Comparison of ENCODE assay signal across 8 cellular contexts in the genomic region with DNA sequence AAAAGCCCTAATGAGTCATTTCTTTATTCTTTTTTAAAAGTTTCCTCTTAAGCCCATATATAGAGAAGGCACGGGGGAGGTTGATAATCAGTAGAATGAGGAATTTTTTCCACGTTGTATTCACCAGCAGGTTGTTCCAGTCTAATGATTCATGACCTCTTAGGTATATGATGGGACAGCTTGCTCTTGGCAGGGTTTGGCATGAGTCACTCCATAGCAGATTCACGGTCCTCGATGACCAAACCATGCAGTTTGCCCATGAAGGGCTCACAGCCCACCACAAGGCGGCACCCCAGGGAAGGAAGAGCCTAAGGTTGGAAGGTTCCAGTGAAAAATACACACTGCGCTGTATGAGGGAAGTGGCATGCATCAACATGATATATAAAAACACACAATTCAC.
DNase-seq lines count a peak whose midpoint lies in the region; ATAC-seq and TF ChIP-seq lines count a peak whose summit lies in the region.
"Had no signal": no experiment of that assay in that cellular context is flagged by ENCODE, and none has a peak within 500 bp of the region (broad histone marks: within the 10 kb centered on the region; RNA-seq: fewer than 3 reads in every experiment).

No MANE protein-coding gene starts in this region.

- no peaks in the 10 kb centered on the region for H3F3A ChIP-seq in GM23338 (replicated peaks; ENCODE audit: low read depth)

- DNase-seq in GM23338 (ENCODE audit: low spot score) (peak; percentile 27), OCI-M1 (lab: John Stamatoyannopoulos, UW) (peak; percentile 60), left kidney (ENCODE audit: low read depth, low spot score) (peak; percentile 8), upper lobe of right lung (no peak), GF-D8 (lab: John Stamatoyannopoulos, UW) (no peak)

- peaks cover under 1% of the 10 kb centered on the region; the same call in 2 of the 3 replicates for H3K4me1 Mint-ChIP-seq in GM23338
- H3K4me1 Mint-ChIP-seq in activated naive CD8-positive, alpha-beta T cell (ENCODE audit: low read depth) = peaks cover 41% of the 10 kb centered on the region

- H3K36me3 ChIP-seq in GM23338 (ENCODE audit: insufficient read depth) (0 out of 2 replicates have a peak, but pooled peaks cover 8% of the 10 kb centered on the region), upper lobe of right lung (no peaks in the 10 kb centered on the region)

- ATAC-seq in GM23338 (peak; percentile 64; the same call in 2 of the 3 replicates), upper lobe of right lung (peak; percentile 30), GM19328 (IDR thresholded peaks at IDR 0.05; ENCODE audit: unreplicated experiment) (no peak)

- H3K79me2 ChIP-seq in GM23338 (replicated peaks; ENCODE audit: insufficient read depth) = peaks cover 100% of the 10 kb centered on the region

- H3K4me3 ChIP-seq in GM23338 = no peak overlapping the region
- H3K4me3 ChIP-seq in upper lobe of right lung = no peak overlapping the region
- H3K4me3 ChIP-seq: SK-N-MC had no signal

- no peaks in the 10 kb centered on the region for H3K9me3 ChIP-seq in upper lobe of right lung

- H3K4me3 Mint-ChIP-seq in GM23338 = no peak overlapping the region; the same call in 2 of the 3 replicates
- peak overlapping the region; percentile 56 for H3K4me3 Mint-ChIP-seq in activated naive CD8-positive, alpha-beta T cell

- intact Hi-C loops in upper lobe of right lung (cut with DNase I) = no loop called here

- H3K27ac ChIP-seq in GM23338 (ENCODE audit: low read depth) (no peak overlapping the region), upper lobe of right lung (no peak overlapping the region)
- H3K27ac ChIP-seq: SK-N-MC had no signal

- H3K9me3 Mint-ChIP-seq in GM23338 = no peaks in the 10 kb centered on the region
- no peaks in the 10 kb centered on the region for H3K9me3 Mint-ChIP-seq in activated naive CD8-positive, alpha-beta T cell (ENCODE audit: low read depth)

- no peaks in the 10 kb centered on the region for H3K27me3 Mint-ChIP-seq in GM23338 (ENCODE audit: insufficient read depth, low read depth, poor library complexity)
- H3K27me3 Mint-ChIP-seq in activated naive CD8-positive, alpha-beta T cell = no peaks in the 10 kb centered on the region

- H3K27me3 ChIP-seq in GM23338 (ENCODE audit: insufficient read depth) (no peaks in the 10 kb centered on the region), upper lobe of right lung (no peaks in the 10 kb centered on the region)

- peaks cover 78% of the 10 kb centered on the region for H3K36me3 Mint-ChIP-seq in GM23338 (ENCODE audit: low read depth)
- H3K36me3 Mint-ChIP-seq in activated naive CD8-positive, alpha-beta T cell = peaks cover 12% of the 10 kb centered on the region

- H3K4me1 ChIP-seq in GM23338 (ENCODE audit: insufficient read depth) (peaks cover 2% of the 10 kb centered on the region; the same call in 1 of the 2 replicates), upper lobe of right lung (no peaks in the 10 kb centered on the region)

- H4K20me1 ChIP-seq in GM23338 (replicated peaks; ENCODE audit: insufficient read depth) = peaks cover 21% of the 10 kb centered on the region

- no peak overlapping the region for H2AFZ ChIP-seq in GM23338

- no peaks in the 10 kb centered on the region for H3K9me2 ChIP-seq in GM23338 (ENCODE audit: insufficient read depth)

- H3K27ac Mint-ChIP-seq in GM23338 = no peak overlapping the region
- peak overlapping the region; percentile 85 for H3K27ac Mint-ChIP-seq in activated naive CD8-positive, alpha-beta T cell

- TF ChIP-seq CTCF in GM23338 (conservative IDR thresholded peaks at IDR 0.05; ENCODE audit: low read depth in 2 of 2) = peak; percentile 28 to 53; a peak in 3 of 4 replicates
- peak; percentile 25 for TF ChIP-seq CTCF in upper lobe of right lung (IDR thresholded peaks at IDR 0.05)

- no peak overlapping the region for H3K4me2 ChIP-seq in GM23338

TF ChIP-seq in GM23338, 12 proteins besides CTCF, POLR2A, EP300 and RAD21:
- TF ChIP-seq, protein P1, sequence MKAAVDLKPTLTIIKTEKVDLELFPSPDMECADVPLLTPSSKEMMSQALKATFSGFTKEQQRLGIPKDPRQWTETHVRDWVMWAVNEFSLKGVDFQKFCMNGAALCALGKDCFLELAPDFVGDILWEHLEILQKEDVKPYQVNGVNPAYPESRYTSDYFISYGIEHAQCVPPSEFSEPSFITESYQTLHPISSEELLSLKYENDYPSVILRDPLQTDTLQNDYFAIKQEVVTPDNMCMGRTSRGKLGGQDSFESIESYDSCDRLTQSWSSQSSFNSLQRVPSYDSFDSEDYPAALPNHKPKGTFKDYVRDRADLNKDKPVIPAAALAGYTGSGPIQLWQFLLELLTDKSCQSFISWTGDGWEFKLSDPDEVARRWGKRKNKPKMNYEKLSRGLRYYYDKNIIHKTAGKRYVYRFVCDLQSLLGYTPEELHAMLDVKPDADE (IDR thresholded peaks at IDR 0.05) = no peak
- TF ChIP-seq EZH2phosphoT487 (IDR thresholded peaks at IDR 0.05; ENCODE audit: unreplicated experiment) (no peak), ZNF114 (CRISPR knock-in tag; IDR thresholded peaks at IDR 0.05) (no peak), STAT1 (IDR thresholded peaks at IDR 0.05; ENCODE audit: unreplicated experiment) (no peak), EZH2 (IDR thresholded peaks at IDR 0.05; ENCODE audit: low read depth, unreplicated experiment) (no peak), ZNF331 (CRISPR knock-in tag; IDR thresholded peaks at IDR 0.05; ENCODE audit: low read depth) (no peak), CREB1 (CRISPR knock-in tag; IDR thresholded peaks at IDR 0.05; ENCODE audit: low read depth) (no peak), POLR2AphosphoS5 (IDR thresholded peaks at IDR 0.05; ENCODE audit: low read depth) (no peak), NANOG (IDR thresholded peaks at IDR 0.05; ENCODE audit: borderline replicate concordance) (no peak)
- TF ChIP-seq, protein P2, sequence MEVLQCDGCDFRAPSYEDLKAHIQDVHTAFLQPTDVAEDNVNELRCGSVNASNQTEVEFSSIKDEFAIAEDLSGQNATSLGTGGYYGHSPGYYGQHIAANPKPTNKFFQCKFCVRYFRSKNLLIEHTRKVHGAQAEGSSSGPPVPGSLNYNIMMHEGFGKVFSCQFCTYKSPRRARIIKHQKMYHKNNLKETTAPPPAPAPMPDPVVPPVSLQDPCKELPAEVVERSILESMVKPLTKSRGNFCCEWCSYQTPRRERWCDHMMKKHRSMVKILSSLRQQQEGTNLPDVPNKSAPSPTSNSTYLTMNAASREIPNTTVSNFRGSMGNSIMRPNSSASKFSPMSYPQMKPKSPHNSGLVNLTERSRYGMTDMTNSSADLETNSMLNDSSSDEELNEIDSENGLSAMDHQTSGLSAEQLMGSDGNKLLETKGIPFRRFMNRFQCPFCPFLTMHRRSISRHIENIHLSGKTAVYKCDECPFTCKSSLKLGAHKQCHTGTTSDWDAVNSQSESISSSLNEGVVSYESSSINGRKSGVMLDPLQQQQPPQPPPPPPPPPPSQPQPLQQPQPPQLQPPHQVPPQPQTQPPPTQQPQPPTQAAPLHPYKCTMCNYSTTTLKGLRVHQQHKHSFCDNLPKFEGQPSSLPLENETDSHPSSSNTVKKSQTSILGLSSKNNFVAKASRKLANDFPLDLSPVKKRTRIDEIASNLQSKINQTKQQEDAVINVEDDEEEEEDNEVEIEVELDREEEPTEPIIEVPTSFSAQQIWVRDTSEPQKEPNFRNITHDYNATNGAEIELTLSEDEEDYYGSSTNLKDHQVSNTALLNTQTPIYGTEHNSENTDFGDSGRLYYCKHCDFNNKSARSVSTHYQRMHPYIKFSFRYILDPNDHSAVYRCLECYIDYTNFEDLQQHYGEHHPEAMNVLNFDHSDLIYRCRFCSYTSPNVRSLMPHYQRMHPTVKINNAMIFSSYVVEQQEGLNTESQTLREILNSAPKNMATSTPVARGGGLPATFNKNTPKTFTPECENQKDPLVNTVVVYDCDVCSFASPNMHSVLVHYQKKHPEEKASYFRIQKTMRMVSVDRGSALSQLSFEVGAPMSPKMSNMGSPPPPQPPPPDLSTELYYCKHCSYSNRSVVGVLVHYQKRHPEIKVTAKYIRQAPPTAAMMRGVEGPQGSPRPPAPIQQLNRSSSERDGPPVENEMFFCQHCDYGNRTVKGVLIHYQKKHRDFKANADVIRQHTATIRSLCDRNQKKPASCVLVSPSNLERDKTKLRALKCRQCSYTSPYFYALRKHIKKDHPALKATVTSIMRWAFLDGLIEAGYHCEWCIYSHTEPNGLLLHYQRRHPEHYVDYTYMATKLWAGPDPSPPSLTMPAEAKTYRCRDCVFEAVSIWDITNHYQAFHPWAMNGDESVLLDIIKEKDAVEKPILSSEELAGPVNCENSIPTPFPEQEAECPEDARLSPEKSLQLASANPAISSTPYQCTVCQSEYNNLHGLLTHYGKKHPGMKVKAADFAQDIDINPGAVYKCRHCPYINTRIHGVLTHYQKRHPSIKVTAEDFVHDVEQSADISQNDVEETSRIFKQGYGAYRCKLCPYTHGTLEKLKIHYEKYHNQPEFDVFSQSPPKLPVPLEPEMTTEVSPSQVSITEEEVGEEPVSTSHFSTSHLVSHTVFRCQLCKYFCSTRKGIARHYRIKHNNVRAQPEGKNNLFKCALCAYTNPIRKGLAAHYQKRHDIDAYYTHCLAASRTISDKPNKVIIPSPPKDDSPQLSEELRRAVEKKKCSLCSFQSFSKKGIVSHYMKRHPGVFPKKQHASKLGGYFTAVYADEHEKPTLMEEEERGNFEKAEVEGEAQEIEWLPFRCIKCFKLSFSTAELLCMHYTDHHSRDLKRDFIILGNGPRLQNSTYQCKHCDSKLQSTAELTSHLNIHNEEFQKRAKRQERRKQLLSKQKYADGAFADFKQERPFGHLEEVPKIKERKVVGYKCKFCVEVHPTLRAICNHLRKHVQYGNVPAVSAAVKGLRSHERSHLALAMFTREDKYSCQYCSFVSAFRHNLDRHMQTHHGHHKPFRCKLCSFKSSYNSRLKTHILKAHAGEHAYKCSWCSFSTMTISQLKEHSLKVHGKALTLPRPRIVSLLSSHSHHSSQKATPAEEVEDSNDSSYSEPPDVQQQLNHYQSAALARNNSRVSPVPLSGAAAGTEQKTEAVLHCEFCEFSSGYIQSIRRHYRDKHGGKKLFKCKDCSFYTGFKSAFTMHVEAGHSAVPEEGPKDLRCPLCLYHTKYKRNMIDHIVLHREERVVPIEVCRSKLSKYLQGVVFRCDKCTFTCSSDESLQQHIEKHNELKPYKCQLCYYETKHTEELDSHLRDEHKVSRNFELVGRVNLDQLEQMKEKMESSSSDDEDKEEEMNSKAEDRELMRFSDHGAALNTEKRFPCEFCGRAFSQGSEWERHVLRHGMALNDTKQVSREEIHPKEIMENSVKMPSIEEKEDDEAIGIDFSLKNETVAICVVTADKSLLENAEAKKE (CRISPR knock-in tag; IDR thresholded peaks at IDR 0.05) = no peak

Comparison
In these comparisons a context has a peak if more than half of its experiments do, and no peak if none do; other contexts are left out.
1. DNase-seq: peak in GM23338 (single experiment), OCI-M1 (single experiment) and left kidney (single experiment); none in upper lobe of right lung (single experiment) and GF-D8 (single experiment).